In genomic region chr20:25176184-25176583, GRCh38 we compare ENCODE assay signal across 27 cellular contexts.
"Had no signal": no experiment of that assay in that cellular context is flagged by ENCODE, and none has a peak within 500 bp of the region (broad histone marks: within the 10 kb centered on the region; RNA-seq: fewer than 3 reads in every experiment).

No MANE protein-coding gene starts in this region.

- ATAC-seq: esophagus mucosa, gastrocnemius medialis, heart right ventricle, left cardiac atrium, left lung, left ventricle myocardium superior, lower lobe of right lung, mucosa of descending colon had no signal

- H3K9me3 ChIP-seq: esophagus squamous epithelium, gastrocnemius medialis, heart right ventricle, left lung, lower lobe of right lung, mucosa of descending colon had no signal

- H3K27ac ChIP-seq: coronary artery, dorsolateral prefrontal cortex, epithelial cell of prostate, esophagus squamous epithelium, gastrocnemius medialis, heart right ventricle, left lung, lower lobe of right lung had no signal

- FAIRE-seq: colon, endothelial cell of umbilical vein, islet of Langerhans, keratinocyte had no signal

- H3K4me1 ChIP-seq: gastrocnemius medialis had no signal

- DNase-seq: dermis blood vessel endothelial cell; dorsolateral prefrontal cortex; effector CD4-positive, alpha-beta T cell; effector memory CD4-positive, alpha-beta T cell; erythroblast; esophagus squamous epithelium; foreskin fibroblast; foreskin melanocyte; gastrocnemius medialis; glutamatergic neuron; head of caudate nucleus; heart right ventricle; hippocampal formation; left cardiac atrium; left lung; left ventricle myocardium superior; lower lobe of right lung; mesenchymal stem cell; mucosa of descending colon; naive B cell had no signal

- H3K27me3 ChIP-seq: dorsolateral prefrontal cortex, esophagus squamous epithelium, gastrocnemius medialis, heart right ventricle, left lung had no signal

- H3K4me3 ChIP-seq: coronary artery, dorsolateral prefrontal cortex, esophagus squamous epithelium, gastrocnemius medialis, heart right ventricle, left lung, lower lobe of right lung, mucosa of descending colon had no signal

- H3K36me3 ChIP-seq: esophagus squamous epithelium, gastrocnemius medialis, heart right ventricle, left lung, lower lobe of right lung had no signal
